Comparison of ENCODE assay signal across 20 cellular contexts in genomic region chr12:13442457-13442856, GRCh38.
"Had no signal": no experiment of that assay in that cellular context is flagged by ENCODE, and none has a peak within 500 bp of the region (broad histone marks: within the 10 kb centered on the region; RNA-seq: fewer than 3 reads in every experiment).

No MANE protein-coding gene starts in this region.

- H3K9me3 ChIP-seq: breast epithelium, left lung, neutrophil had no signal

- H3K4me3 ChIP-seq: breast epithelium, left lung, tibial nerve had no signal

- DNase-seq: activated CD4-positive, alpha-beta memory T cell treated with anti-CD3 and anti-CD28 coated beads for 36 hours; activated CD4-positive, alpha-beta T cell treated with anti-CD3 and anti-CD28 coated beads for 48 hours; activated CD8-positive, alpha-beta memory T cell treated with anti-CD3 and anti-CD28 coated beads, Interleukin-2, amount 50 U/mL, for 4 hours; activated effector memory CD4-positive, alpha-beta T cell treated with anti-CD3 and anti-CD28 coated beads, Interleukin-2, amount 50 U/mL, for 16 hours; activated naive CD4-positive, alpha-beta T cell treated with anti-CD3 and anti-CD28 coated beads, Interleukin-2, amount 10 ng/mL, durations not matched to agents 7 days and 5 days; activated T-cell treated with anti-CD3 and anti-CD28 coated beads, Interleukin-2, amount 50 U/mL, for 1 hour; amygdala; effector CD8-positive, alpha-beta T cell; kidney glomerular epithelial cell; left lung; mammary epithelial cell; nephron progenitor cell; stimulated activated CD4-positive, alpha-beta T cell treated with anti-CD3 and anti-CD28 coated beads, Interleukin-15, amount 100 ng/mL, for 24 hours; stimulated activated CD4-positive, alpha-beta T cell treated with anti-CD3 and anti-CD28 coated beads, Interleukin-2, amount 100 ng/mL, for 24 hours; stimulated activated naive CD4-positive, alpha-beta T cell had no signal

- H3K36me3 Mint-ChIP-seq: activated CD4-positive, alpha-beta memory T cell treated with anti-CD3 and anti-CD28 coated beads for 36 hours; activated naive CD4-positive, alpha-beta T cell treated with anti-CD3 and anti-CD28 coated beads, Interleukin-2, amount 10 ng/mL, durations not matched to agents 7 days and 5 days had no signal

- H3K27me3 Mint-ChIP-seq: activated CD4-positive, alpha-beta memory T cell treated with anti-CD3 and anti-CD28 coated beads for 36 hours; activated naive CD4-positive, alpha-beta T cell treated with anti-CD3 and anti-CD28 coated beads, Interleukin-2, amount 10 ng/mL, durations not matched to agents 7 days and 5 days had no signal

- H3K27ac Mint-ChIP-seq: activated CD4-positive, alpha-beta memory T cell treated with anti-CD3 and anti-CD28 coated beads for 36 hours; activated naive CD4-positive, alpha-beta T cell treated with anti-CD3 and anti-CD28 coated beads, Interleukin-2, amount 10 ng/mL, durations not matched to agents 7 days and 5 days; activated T-helper 1 cell treated with anti-CD3 and anti-CD28 coated beads, Interleukin-12 subunit alpha, Interleukin-12 subunit beta, Interleukin-2, Interleukin-4 antibody, amounts not matched to agents 30 ng/mL and 10 ng/mL and 1 ng/mL, durations not matched to agents 14 hours and 24 hours and 36 hours had no signal

- H3K4me3 Mint-ChIP-seq: activated CD4-positive, alpha-beta memory T cell treated with anti-CD3 and anti-CD28 coated beads for 36 hours; activated naive CD4-positive, alpha-beta T cell treated with anti-CD3 and anti-CD28 coated beads, Interleukin-2, amount 10 ng/mL, durations not matched to agents 7 days and 5 days; activated T-helper 1 cell treated with anti-CD3 and anti-CD28 coated beads, Interleukin-12 subunit alpha, Interleukin-12 subunit beta, Interleukin-2, Interleukin-4 antibody, amounts not matched to agents 30 ng/mL and 10 ng/mL and 1 ng/mL, durations not matched to agents 14 hours and 24 hours and 36 hours; central memory CD8-positive, alpha-beta T cell; nephron progenitor cell had no signal

- H3K27me3 ChIP-seq: breast epithelium, left lung, neutrophil, tibial nerve had no signal

- H3K4me1 Mint-ChIP-seq: activated naive CD4-positive, alpha-beta T cell treated with anti-CD3 and anti-CD28 coated beads, Interleukin-2, amount 10 ng/mL, durations not matched to agents 7 days and 5 days; central memory CD8-positive, alpha-beta T cell; nephron progenitor cell had no signal

- H3K9me3 Mint-ChIP-seq: activated CD4-positive, alpha-beta memory T cell treated with anti-CD3 and anti-CD28 coated beads for 36 hours; activated naive CD4-positive, alpha-beta T cell treated with anti-CD3 and anti-CD28 coated beads, Interleukin-2, amount 10 ng/mL, durations not matched to agents 7 days and 5 days; activated T-helper 1 cell treated with anti-CD3 and anti-CD28 coated beads, Interleukin-12 subunit alpha, Interleukin-12 subunit beta, Interleukin-2, Interleukin-4 antibody, amounts not matched to agents 30 ng/mL and 10 ng/mL and 1 ng/mL, durations not matched to agents 14 hours and 24 hours and 36 hours; central memory CD8-positive, alpha-beta T cell had no signal

- H3K27ac ChIP-seq: breast epithelium, left lung, neutrophil had no signal

- H3K4me1 ChIP-seq: breast epithelium, left lung had no signal

- H3K36me3 ChIP-seq: breast epithelium, left lung, neutrophil, tibial nerve had no signal
